24 cellular contexts compared by ENCODE assay signal in the genomic region with DNA sequence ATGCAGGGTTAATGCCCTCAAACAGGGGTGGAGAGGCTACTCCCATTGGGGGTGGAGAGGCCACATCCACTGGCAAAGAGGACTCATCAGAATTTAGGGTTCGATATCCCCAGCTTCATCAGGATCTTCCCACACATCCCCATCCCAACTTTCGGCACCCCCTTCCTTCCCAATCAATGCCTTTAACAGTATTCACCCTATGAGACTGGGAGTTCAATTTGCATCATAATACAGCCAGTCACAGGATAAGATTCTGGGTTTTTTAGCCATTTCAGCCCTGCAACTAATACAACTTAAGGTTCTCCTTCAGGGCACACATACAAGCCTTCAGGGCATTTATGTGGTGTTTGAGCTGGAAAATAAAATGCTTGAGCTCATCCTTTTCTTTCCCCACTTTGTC.
"Had no signal": no experiment of that assay in that cellular context is flagged by ENCODE, and none has a peak within 500 bp of the region (broad histone marks: within the 10 kb centered on the region; RNA-seq: fewer than 3 reads in every experiment).

No MANE protein-coding gene starts in this region.

- DNase-seq: immature natural killer cell; kidney; left ventricle myocardium inferior; midbrain; mucosa of descending colon; naive thymus-derived CD4-positive, alpha-beta T cell; ovary; right lobe of liver; stimulated activated CD4-positive, alpha-beta T cell treated with anti-CD3 and anti-CD28 coated beads, Interleukin-1b, Interleukin-23, amount 100 ng/mL, for 48 hours; stimulated activated CD4-positive, alpha-beta T cell treated with anti-CD3 and anti-CD28 coated beads, Interleukin-2, amount 100 ng/mL, for 48 hours; stimulated activated CD4-positive, alpha-beta T cell treated with anti-CD3 and anti-CD28 coated beads, Interleukin-4, amount 100 ng/mL, for 4 hours; stimulated activated CD8-positive, alpha-beta memory T cell treated with anti-CD3 and anti-CD28 coated beads, Interleukin-4, amount 100 ng/mL, for 48 hours; stimulated activated naive CD4-positive, alpha-beta T cell treated with Interleukin-2 at 50 U/mL for 16 hours; stimulated activated naive CD8-positive, alpha-beta T cell treated with anti-CD3 and anti-CD28 coated beads, Interleukin-15, amount 100 ng/mL, for 72 hours; substantia nigra; uterus had no signal

- H3K4me3 ChIP-seq: left ventricle myocardium inferior, lung, mucosa of descending colon, ovary, right atrium auricular region, right lobe of liver, smooth muscle cell, tibial nerve, uterus had no signal

- H3K9me3 ChIP-seq: left ventricle myocardium inferior, mucosa of descending colon, ovary, right atrium auricular region, right lobe of liver, tibial nerve, uterus had no signal

- H3K9me3 Mint-ChIP-seq: immature natural killer cell; natural killer cell treated with Interleukin-12 subunit alpha and Interleukin-12 subunit beta and Interleukin-15 and Interleukin-18, amount 100 ng/mL, for 72 hours; stimulated activated naive CD8-positive, alpha-beta T cell treated with anti-CD3 and anti-CD28 coated beads, Interleukin-15, amount 100 ng/mL, for 72 hours; type B pancreatic cell had no signal

- H3K27ac Mint-ChIP-seq: immature natural killer cell; naive thymus-derived CD4-positive, alpha-beta T cell; natural killer cell treated with Interleukin-12 subunit alpha and Interleukin-12 subunit beta and Interleukin-15 and Interleukin-18, amount 100 ng/mL, for 72 hours; progenitor cell of endocrine pancreas; stimulated activated memory B cell treated with anti-CD40 and anti-IgM and Interleukin-4, amounts not matched to agents 10 μg/mL and 1 μg/mL and 100 μg/mL, for 72 hours; stimulated activated naive CD8-positive, alpha-beta T cell treated with anti-CD3 and anti-CD28 coated beads, Interleukin-15, amount 100 ng/mL, for 72 hours; type B pancreatic cell had no signal

- H3K27me3 Mint-ChIP-seq: naive thymus-derived CD4-positive, alpha-beta T cell; natural killer cell treated with Interleukin-12 subunit alpha and Interleukin-12 subunit beta and Interleukin-15 and Interleukin-18, amount 100 ng/mL, for 72 hours; progenitor cell of endocrine pancreas; stimulated activated memory B cell treated with anti-CD40 and anti-IgM and Interleukin-4, amounts not matched to agents 10 μg/mL and 1 μg/mL and 100 μg/mL, for 72 hours; stimulated activated naive CD8-positive, alpha-beta T cell treated with anti-CD3 and anti-CD28 coated beads, Interleukin-15, amount 100 ng/mL, for 72 hours; type B pancreatic cell had no signal

- H3K4me1 ChIP-seq: right lobe of liver, uterus had no signal

- H3K27me3 ChIP-seq: ovary, right atrium auricular region, right lobe of liver, tibial nerve, uterus had no signal

- H3K36me3 ChIP-seq: left ventricle myocardium inferior, ovary, right atrium auricular region, right lobe of liver, tibial nerve, uterus had no signal

- H3K4me3 Mint-ChIP-seq: immature natural killer cell; natural killer cell treated with Interleukin-12 subunit alpha and Interleukin-12 subunit beta and Interleukin-15 and Interleukin-18, amount 100 ng/mL, for 72 hours; stimulated activated memory B cell treated with anti-CD40 and anti-IgM and Interleukin-4, amounts not matched to agents 10 μg/mL and 1 μg/mL and 100 μg/mL, for 72 hours; stimulated activated naive CD8-positive, alpha-beta T cell treated with anti-CD3 and anti-CD28 coated beads, Interleukin-15, amount 100 ng/mL, for 72 hours; type B pancreatic cell had no signal

- H3K36me3 Mint-ChIP-seq: stimulated activated memory B cell treated with anti-CD40 and anti-IgM and Interleukin-4, amounts not matched to agents 10 μg/mL and 1 μg/mL and 100 μg/mL, for 72 hours; type B pancreatic cell had no signal

- H3K27ac ChIP-seq: left ventricle myocardium inferior, ovary, right atrium auricular region, right lobe of liver, tibial nerve, uterus had no signal

- ATAC-seq: mucosa of descending colon; naive thymus-derived CD4-positive, alpha-beta T cell; natural killer cell treated with Interleukin-12 subunit alpha and Interleukin-12 subunit beta and Interleukin-15 and Interleukin-18, amount 100 ng/mL, for 72 hours; right lobe of liver; stimulated activated memory B cell treated with anti-CD40 and anti-IgM and Interleukin-4, amounts not matched to agents 10 μg/mL and 1 μg/mL and 100 μg/mL, for 72 hours; stimulated activated naive CD8-positive, alpha-beta T cell treated with anti-CD3 and anti-CD28 coated beads, Interleukin-15, amount 100 ng/mL, for 72 hours had no signal

- H3K4me2 ChIP-seq: smooth muscle cell had no signal
